In genomic region chr3:50237133-50237651, GRCh38 we compare ENCODE assay signal across 8 cellular contexts. TPM values are rescaled to one million over a fixed set of nuclear protein-coding genes. Genes with fewer than 3 reads are reported as not detected.
DNase-seq lines count a peak whose midpoint lies in the region; ATAC-seq and TF ChIP-seq lines count a peak whose summit lies in the region.

No MANE protein-coding gene starts in this region.

- no TSS peak for BruUV-seq in Caco-2 (replicated peaks; lab: Mats Ljungman, UMichigan)

- peaks cover 23% of the 10 kb centered on the region for H3K4me1 ChIP-seq in Caco-2

- peaks cover 13% of the 10 kb centered on the region for H3K4me1 Mint-ChIP-seq in Caco-2 (ENCODE audit: low read depth, unreplicated experiment)
- peaks cover 64% of the 10 kb centered on the region for H3K4me1 Mint-ChIP-seq in activated naive CD4-positive, alpha-beta T cell treated with anti-CD3 and anti-CD28 coated beads, Interleukin-2, amount 10 ng/mL, durations not matched to agents 7 days and 5 days

- no peaks in the 10 kb centered on the region; the same call in none of the 2 replicates for H3K36me3 ChIP-seq in Caco-2 (ENCODE audit: control insufficient read depth, insufficient read depth, low read length)

- ATAC-seq in Right ventricle myocardium superior (ENCODE audit: poor library complexity) (no peak), HG03565 (IDR thresholded peaks at IDR 0.05; ENCODE audit: unreplicated experiment) (no peak), HG02885 (IDR thresholded peaks at IDR 0.05; ENCODE audit: poor library complexity, unreplicated experiment) (no peak)

- H3K27me3 Mint-ChIP-seq in Caco-2 (ENCODE audit: insufficient read depth, unreplicated experiment), result no peaks in the 10 kb centered on the region
- H3K27me3 Mint-ChIP-seq in activated naive CD4-positive, alpha-beta T cell treated with anti-CD3 and anti-CD28 coated beads, Interleukin-2, amount 10 ng/mL, durations not matched to agents 7 days and 5 days, result peaks cover 3% of the 10 kb centered on the region

- H3K9me3 Mint-ChIP-seq in Caco-2 (ENCODE audit: unreplicated experiment), result no peaks in the 10 kb centered on the region
- H3K9me3 Mint-ChIP-seq in activated naive CD4-positive, alpha-beta T cell treated with anti-CD3 and anti-CD28 coated beads, Interleukin-2, amount 10 ng/mL, durations not matched to agents 7 days and 5 days, result no peaks in the 10 kb centered on the region

- no peaks in the 10 kb centered on the region for H3K27me3 ChIP-seq in Caco-2 (replicated peaks; ENCODE audit: control insufficient read depth, insufficient read depth, low read length)

- H3K4me3 ChIP-seq in Caco-2 (ENCODE audit: low read depth, low read length), result peak overlapping the region; percentile 52
- peak overlapping the region; percentile 88 for H3K4me3 ChIP-seq in retinal pigment epithelial cell (ENCODE audit: low read length)

- POLR2A ChIA-PET in Caco-2 (lab: Charles Lee), result interaction anchor here (0.6 kb wide), 1 partner anchor 209 kb away, joined by 5 read pairs; no protein-coding TSS in a partner anchor

- no peaks in the 10 kb centered on the region for H3K9me3 ChIP-seq in Caco-2

- no peak for TF ChIP-seq CTCF in Caco-2 (IDR thresholded peaks at IDR 0.05; ENCODE audit: insufficient read depth in 1 of 2, low read depth in 1 of 2, low read length in 1 of 2, severe bottlenecking in 1 of 2, unreplicated experiment in 1 of 2)
- no peak for TF ChIP-seq CTCF in retinal pigment epithelial cell (conservative IDR thresholded peaks at IDR 0.05; ENCODE audit: low read depth, low read length)

- H3K36me3 Mint-ChIP-seq in Caco-2 (ENCODE audit: insufficient read depth, unreplicated experiment), result peaks cover 12% of the 10 kb centered on the region
- peaks cover 40% of the 10 kb centered on the region for H3K36me3 Mint-ChIP-seq in activated naive CD4-positive, alpha-beta T cell treated with anti-CD3 and anti-CD28 coated beads, Interleukin-2, amount 10 ng/mL, durations not matched to agents 7 days and 5 days

- CTCF ChIA-PET in Caco-2 (lab: Charles Lee), result interaction anchor here (0.5 to 1.8 kb wide), 4 partner anchors 10 to 87 kb away, joined by 5 to 30 read pairs (median 6); no protein-coding TSS in a partner anchor
- CTCF ChIA-PET in activated naive CD4-positive, alpha-beta T cell treated with anti-CD3 and anti-CD28 coated beads, Interleukin-2, amount 10 ng/mL, durations not matched to agents 7 days and 5 days (lab: Charles Lee), result interaction anchor here (0.6 to 6.3 kb wide), 2 partner anchors 10 to 18 kb away, joined by 3 to 50 read pairs; no protein-coding TSS in a partner anchor

- peak overlapping the region; percentile 82 for H3K27ac Mint-ChIP-seq in Caco-2 (ENCODE audit: unreplicated experiment)
- H3K27ac Mint-ChIP-seq in activated naive CD4-positive, alpha-beta T cell treated with anti-CD3 and anti-CD28 coated beads, Interleukin-2, amount 10 ng/mL, durations not matched to agents 7 days and 5 days, result peak overlapping the region; percentile 98

- DNase-seq in Caco-2, result no peak
- DNase-seq in M059J (ENCODE audit: low read depth), result peak; percentile 47
- peak; percentile 61 for DNase-seq in activated naive CD4-positive, alpha-beta T cell treated with anti-CD3 and anti-CD28 coated beads, Interleukin-2, amount 10 ng/mL, durations not matched to agents 7 days and 5 days
- peak; percentile 74 for DNase-seq in Right ventricle myocardium superior
- no peak for DNase-seq in retinal pigment epithelial cell (ENCODE audit: low read depth)
- no peak for DNase-seq in GF-D8 (lab: John Stamatoyannopoulos, UW)

- intact Hi-C loops in Caco-2 (cut with micrococcal nuclease; ENCODE audit: unreplicated experiment), result loop anchor here (2.0 kb wide), 1 partner anchor 62 kb away; the partner anchor contains the start of genes HYAL3 and NAA80
- intact Hi-C loops in Right ventricle myocardium superior (cut with DNase I), result no loop called here

- H3K4me3 Mint-ChIP-seq in Caco-2 (ENCODE audit: unreplicated experiment), result peak overlapping the region; percentile 94
- H3K4me3 Mint-ChIP-seq in activated naive CD4-positive, alpha-beta T cell treated with anti-CD3 and anti-CD28 coated beads, Interleukin-2, amount 10 ng/mL, durations not matched to agents 7 days and 5 days, result peak overlapping the region; percentile 98

RNA-seq across cellular contexts. Expression of gene GNAI2, which starts 1.2 kb away (rescaled TPM):
- 59.3 and 62.0 TPM in 2 replicates for total RNA-seq in Caco-2 (2022)
- 232 and 259 TPM in 2 replicates for total RNA-seq in M059J (2014; rRNA removed; shearing (Covaris generic))
- 126 TPM for total RNA-seq in Right ventricle myocardium superior

RNA-seq across cellular contexts. Expression of gene SEMA3B, which starts 31.8 kb away (rescaled TPM):
- 19.7 and 21.8 TPM in 2 replicates for total RNA-seq in Caco-2 (2022)
- total RNA-seq in M059J (2014; rRNA removed; shearing (Covaris generic)), result 12.0 and 22.5 TPM in 2 replicates
- total RNA-seq in Right ventricle myocardium superior, result 19.9 TPM

RNA-seq across cellular contexts. Expression of gene SLC38A3, which starts 32.1 kb away (rescaled TPM):
- total RNA-seq in Caco-2 (2022) (11.4 and 16.8 TPM in 2 replicates), Right ventricle myocardium superior (10.6 TPM)
- 0.89 and 0.96 TPM in 2 replicates for total RNA-seq in M059J (2014; rRNA removed; shearing (Covaris generic))

RNA-seq across cellular contexts. Expression of gene LSMEM2, which starts 41.7 kb away (rescaled TPM):
- total RNA-seq in Caco-2 (2022) (not detected in 2 replicates), Right ventricle myocardium superior (29.6 TPM)
- not detected in 2 replicates for total RNA-seq in M059J (2014; rRNA removed; shearing (Covaris generic))

RNA-seq across cellular contexts. Expression of gene GNAT1, which starts 45.8 kb away (rescaled TPM):
- total RNA-seq in Caco-2 (2022) (0.50 TPM in 1 of 2 replicates, not detected in the other), Right ventricle myocardium superior (not detected)
- not detected in 2 replicates for total RNA-seq in M059J (2014; rRNA removed; shearing (Covaris generic))

Comparison
In these comparisons a context has a peak if more than half of its experiments do, and no peak if none do; other contexts are left out.
1. DNase-seq: peak in M059J (single experiment), activated naive CD4-positive, alpha-beta T cell treated with anti-CD3 and anti-CD28 coated beads, Interleukin-2, amount 10 ng/mL, durations not matched to agents 7 days and 5 days (single experiment) and Right ventricle myocardium superior (single experiment); none in Caco-2 (0 of 2), retinal pigment epithelial cell (single experiment) and GF-D8 (single experiment).